Comparison of ENCODE assay signal across 1 cellular context in the genomic region with DNA sequence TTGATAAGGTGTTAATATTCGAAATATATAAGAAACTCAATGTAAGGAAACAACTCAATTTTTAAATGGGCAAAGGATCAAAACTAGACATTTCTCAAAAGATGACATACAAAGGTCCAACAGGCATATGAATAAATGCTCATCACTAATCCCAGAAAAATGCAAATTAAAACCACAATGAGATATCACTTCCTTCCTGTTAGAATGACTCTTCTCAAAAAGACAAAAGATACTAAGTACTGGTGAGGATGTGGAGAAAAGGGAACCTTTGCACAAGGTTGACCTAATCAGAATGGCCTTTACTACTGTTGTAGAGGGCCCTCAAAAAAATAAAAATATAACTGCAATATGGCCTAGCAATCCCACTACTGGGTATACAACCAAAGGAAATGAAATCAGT.
TF ChIP-seq lines count a peak whose summit lies in the region.

No MANE protein-coding gene starts in this region.

TF ChIP-seq in IMR-90, 13 proteins besides CTCF, POLR2A, EP300 and RAD21 (continued from another document):
- TF ChIP-seq, protein P1, sequence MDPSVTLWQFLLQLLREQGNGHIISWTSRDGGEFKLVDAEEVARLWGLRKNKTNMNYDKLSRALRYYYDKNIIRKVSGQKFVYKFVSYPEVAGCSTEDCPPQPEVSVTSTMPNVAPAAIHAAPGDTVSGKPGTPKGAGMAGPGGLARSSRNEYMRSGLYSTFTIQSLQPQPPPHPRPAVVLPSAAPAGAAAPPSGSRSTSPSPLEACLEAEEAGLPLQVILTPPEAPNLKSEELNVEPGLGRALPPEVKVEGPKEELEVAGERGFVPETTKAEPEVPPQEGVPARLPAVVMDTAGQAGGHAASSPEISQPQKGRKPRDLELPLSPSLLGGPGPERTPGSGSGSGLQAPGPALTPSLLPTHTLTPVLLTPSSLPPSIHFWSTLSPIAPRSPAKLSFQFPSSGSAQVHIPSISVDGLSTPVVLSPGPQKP (IDR thresholded peaks at IDR 0.05; ENCODE audit: borderline replicate concordance, low read depth, low read length): no peak
- TF ChIP-seq MAZ (IDR thresholded peaks at IDR 0.05; ENCODE audit: borderline replicate concordance, low read depth, low read length): no peak
- TF ChIP-seq CHD1 (IDR thresholded peaks at IDR 0.05; ENCODE audit: low read depth, low read length): no peak
- TF ChIP-seq CEBPB (IDR thresholded peaks at IDR 0.05; ENCODE audit: low read depth, low read length): no peak
- TF ChIP-seq, protein P2, sequence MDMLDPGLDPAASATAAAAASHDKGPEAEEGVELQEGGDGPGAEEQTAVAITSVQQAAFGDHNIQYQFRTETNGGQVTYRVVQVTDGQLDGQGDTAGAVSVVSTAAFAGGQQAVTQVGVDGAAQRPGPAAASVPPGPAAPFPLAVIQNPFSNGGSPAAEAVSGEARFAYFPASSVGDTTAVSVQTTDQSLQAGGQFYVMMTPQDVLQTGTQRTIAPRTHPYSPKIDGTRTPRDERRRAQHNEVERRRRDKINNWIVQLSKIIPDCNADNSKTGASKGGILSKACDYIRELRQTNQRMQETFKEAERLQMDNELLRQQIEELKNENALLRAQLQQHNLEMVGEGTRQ (IDR thresholded peaks at IDR 0.05; ENCODE audit: low read depth, low read length): no peak
- TF ChIP-seq FOS (IDR thresholded peaks at IDR 0.05; ENCODE audit: low read depth, low read length): no peak
